22 cellular contexts compared by ENCODE assay signal in the genomic region with DNA sequence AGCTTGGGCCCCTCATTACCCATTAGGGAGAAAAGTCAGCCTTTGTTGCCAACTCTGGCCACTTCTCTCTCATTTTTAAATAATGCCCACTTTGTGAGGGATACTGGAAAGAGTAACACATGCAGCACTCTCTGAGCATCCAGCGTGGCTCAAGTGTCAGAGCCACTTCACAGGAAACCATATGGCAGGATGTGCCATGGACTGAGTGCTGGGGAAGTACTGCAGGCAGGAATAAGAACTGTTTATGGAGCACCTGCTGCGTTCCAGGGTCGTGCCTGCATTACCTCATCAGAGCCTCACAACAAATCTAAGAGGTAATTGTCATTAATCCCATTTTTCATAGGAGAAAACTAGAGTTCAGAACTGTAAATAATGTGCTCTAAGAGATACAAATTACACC. TPM values are rescaled to one million over a fixed set of nuclear protein-coding genes. Genes with fewer than 3 reads are reported as not detected.
"Had no signal": no experiment of that assay in that cellular context is flagged by ENCODE, and none has a peak within 500 bp of the region (broad histone marks: within the 10 kb centered on the region; RNA-seq: fewer than 3 reads in every experiment).

No MANE protein-coding gene starts in this region.

- DNase-seq: IMR-90, MG63, NCI-H1092, NCI-H1105 treated with DMSO at 0.1 percent for 48 hours, NCI-H1417 treated with DMSO at 0.1 percent for 48 hours, NCI-H146, NCI-H1694 treated with DMSO at 0.1 percent for 48 hours, NCI-H1930, NCI-H2081, NCI-H2107, NCI-H226, NCI-H510A, NCI-H526 treated with DMSO at 0.1 percent for 48 hours, NCI-H748 treated with DMSO at 0.1 percent for 48 hours, PC-9, SHP77 treated with DMSO at 0.1 percent for 48 hours, SJCRH30 had no signal

- ATAC-seq: HepG2, Right ventricle myocardium inferior, SK-N-SH treated with all-trans-retinoic acid at 6 μM for 48 hours had no signal

RNA-seq across cellular contexts. Expression of gene SLC6A1, which starts 49.7 kb away (rescaled TPM):
- total RNA-seq: HepG2, HT1080, IMR-90, PC-9, RPMI7951, SJCRH30 had no signal
